ENCODE assay signal across 18 cellular contexts in genomic region chr17:80032614-80033171, GRCh38. TPM values are rescaled to one million over a fixed set of nuclear protein-coding genes. Genes with fewer than 3 reads are reported as not detected.
"Had no signal": no experiment of that assay in that cellular context is flagged by ENCODE, and none has a peak within 500 bp of the region (broad histone marks: within the 10 kb centered on the region; RNA-seq: fewer than 3 reads in every experiment).

No MANE protein-coding gene starts in this region.

- H3K27me3 ChIP-seq: adrenal gland, esophagus muscularis mucosa, tibial nerve, vagina had no signal

- FAIRE-seq: endothelial cell of umbilical vein had no signal

- H3K9me3 Mint-ChIP-seq: activated naive CD4-positive, alpha-beta T cell treated with anti-CD3 and anti-CD28 coated beads, Interleukin-2, amount 50 U/mL, for 24 hours had no signal

- H3K4me3 ChIP-seq: adrenal gland, esophagus muscularis mucosa, tibial nerve, vagina had no signal

- DNase-seq: activated CD4-positive, alpha-beta T cell treated with anti-CD3 and anti-CD28 coated beads for 1 hour; activated CD4-positive, alpha-beta T cell treated with anti-CD3 and anti-CD28 coated beads, Interleukin-2, amount 50 U/mL, for 4 hours; activated gamma-delta T cell; adrenal gland; dermis blood vessel endothelial cell; effector memory CD4-positive, alpha-beta T cell; left ventricle myocardium superior; stimulated activated CD4-positive, alpha-beta T cell treated with anti-CD3 and anti-CD28 coated beads, Interleukin-12 subunit alpha, Interleukin-12 subunit beta, amount 100 ng/mL, for 4 hours; stimulated activated CD4-positive, alpha-beta T cell treated with anti-CD3 and anti-CD28 coated beads, Interleukin-1b, Interleukin-23, amount 100 ng/mL, for 48 hours; stimulated activated CD8-positive, alpha-beta memory T cell treated with anti-CD3 and anti-CD28 coated beads, Interleukin-4, amount 100 ng/mL, for 48 hours; stimulated activated naive CD8-positive, alpha-beta T cell treated with anti-CD3 and anti-CD28 coated beads, Interleukin-15, Interleukin-2, amounts not matched to agents 100 U/mL and 50 U/mL, for 24 hours; T1000 had no signal

- ATAC-seq: left ventricle myocardium superior; stimulated activated naive CD8-positive, alpha-beta T cell treated with anti-CD3 and anti-CD28 coated beads, Interleukin-15, Interleukin-2, amounts not matched to agents 100 U/mL and 50 U/mL, for 24 hours had no signal

- H3K4me3 Mint-ChIP-seq: activated naive CD4-positive, alpha-beta T cell treated with anti-CD3 and anti-CD28 coated beads, Interleukin-2, amount 50 U/mL, for 24 hours had no signal

- H3K27ac ChIP-seq: adrenal gland, esophagus muscularis mucosa, tibial nerve, vagina had no signal

- H3K9me3 ChIP-seq: adrenal gland, esophagus muscularis mucosa, tibial nerve, vagina had no signal

- H3K27ac Mint-ChIP-seq: activated naive CD4-positive, alpha-beta T cell treated with anti-CD3 and anti-CD28 coated beads, Interleukin-2, amount 50 U/mL, for 24 hours had no signal

- H3K36me3 ChIP-seq: adrenal gland, esophagus muscularis mucosa, tibial nerve, vagina had no signal

- H3K36me3 Mint-ChIP-seq: activated naive CD4-positive, alpha-beta T cell treated with anti-CD3 and anti-CD28 coated beads, Interleukin-2, amount 50 U/mL, for 24 hours had no signal

RNA-seq across cellular contexts. Expression of gene CCDC40, which starts 3.7 kb away (rescaled TPM):
- total RNA-seq: T-helper 1 cell treated with Interleukin-12 subunit alpha and Interleukin-12 subunit beta and Interleukin-4 antibody, amounts not matched to agents 30 ng/mL and 1 ng/mL, for 36 hours had no signal
